Comparison of ENCODE assay signal across 14 cellular contexts in the genomic region with DNA sequence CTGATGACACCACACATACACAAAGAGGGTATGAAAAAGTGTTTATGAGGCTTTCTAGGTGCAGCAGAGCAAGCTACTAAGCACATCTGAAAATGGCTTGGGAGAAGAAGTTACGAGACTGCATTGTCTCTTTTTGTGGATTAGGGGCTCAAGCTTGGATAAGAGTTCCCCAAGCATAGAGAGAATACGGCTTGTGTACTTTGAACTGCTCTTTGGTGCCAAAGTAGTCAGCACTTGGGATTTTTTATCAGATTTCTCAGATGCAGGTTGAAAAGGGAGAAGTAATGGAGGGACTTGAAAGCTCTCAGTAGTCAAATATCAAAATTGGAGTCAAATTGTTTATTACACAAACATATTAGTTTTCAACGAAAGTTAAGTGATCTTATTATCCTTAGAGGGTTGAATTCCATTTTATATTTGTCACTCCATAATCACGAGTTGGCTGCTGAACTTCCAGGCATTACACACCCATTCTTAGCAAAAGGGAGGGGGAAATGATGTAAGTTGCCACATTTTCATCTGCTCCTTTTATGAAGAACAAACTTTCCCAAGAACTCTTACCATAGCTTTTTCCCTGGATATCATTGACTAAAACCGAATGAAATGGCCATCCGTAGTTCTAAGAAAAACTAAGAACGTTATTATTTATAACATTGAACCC.
"Had no signal": no experiment of that assay in that cellular context is flagged by ENCODE, and none has a peak within 500 bp of the region (broad histone marks: within the 10 kb centered on the region; RNA-seq: fewer than 3 reads in every experiment).

No MANE protein-coding gene starts in this region.

- H3K36me3 Mint-ChIP-seq: stimulated activated effector memory CD8-positive, alpha-beta T cell treated with anti-CD3 and anti-CD28 coated beads, Interleukin-12 subunit alpha, Interleukin-12 subunit beta, amount 100 ng/mL, for 72 hours had no signal

- H3K27ac Mint-ChIP-seq: activated naive CD4-positive, alpha-beta T cell treated with anti-CD3 and anti-CD28 coated beads, Interleukin-2, amount 50 U/mL, for 72 hours; stimulated activated effector memory CD8-positive, alpha-beta T cell treated with anti-CD3 and anti-CD28 coated beads, Interleukin-12 subunit alpha, Interleukin-12 subunit beta, amount 100 ng/mL, for 72 hours; T-helper 2 cell treated with Interferon-gamma antibody and Interleukin-4, amounts not matched to agents 5 μg/mL and 100 μg/mL, for 36 hours had no signal

- H3K79me2 ChIP-seq: parathyroid adenoma had no signal

- H3K4me3 Mint-ChIP-seq: stimulated activated effector memory CD8-positive, alpha-beta T cell treated with anti-CD3 and anti-CD28 coated beads, Interleukin-12 subunit alpha, Interleukin-12 subunit beta, amount 100 ng/mL, for 72 hours; T-helper 2 cell treated with Interferon-gamma antibody and Interleukin-4, amounts not matched to agents 5 μg/mL and 100 μg/mL, for 36 hours had no signal

- ATAC-seq: activated naive CD4-positive, alpha-beta T cell treated with anti-CD3 and anti-CD28 coated beads, Interleukin-2, amount 50 U/mL, for 72 hours; stimulated activated effector memory CD8-positive, alpha-beta T cell treated with anti-CD3 and anti-CD28 coated beads, Interleukin-12 subunit alpha, Interleukin-12 subunit beta, amount 100 ng/mL, for 72 hours had no signal

- H3K4me3 ChIP-seq: tibial nerve had no signal

- H3K4me1 ChIP-seq: parathyroid adenoma, tibial nerve had no signal

- H3K9ac ChIP-seq: parathyroid adenoma had no signal

- H3K27me3 ChIP-seq: brain microvascular endothelial cell, tibial nerve had no signal

- DNase-seq: activated CD4-positive, alpha-beta T cell treated with anti-CD3 and anti-CD28 coated beads, Interleukin-2, amount 50 U/mL, for 1 hour; activated effector memory CD4-positive, alpha-beta T cell treated with anti-CD3 and anti-CD28 coated beads, Interleukin-2, amount 50 U/mL, for 16 hours; activated T-cell treated with anti-CD3 and anti-CD28 coated beads for 4 hours; brain microvascular endothelial cell; glutamatergic neuron; midbrain; retina; small intestine; SW 1271 had no signal

- H2AFZ ChIP-seq: parathyroid adenoma had no signal

- H3K4me1 Mint-ChIP-seq: stimulated activated effector memory CD8-positive, alpha-beta T cell treated with anti-CD3 and anti-CD28 coated beads, Interleukin-12 subunit alpha, Interleukin-12 subunit beta, amount 100 ng/mL, for 72 hours had no signal

- H3K36me3 ChIP-seq: brain microvascular endothelial cell, tibial nerve had no signal

- H3K27ac ChIP-seq: brain microvascular endothelial cell, parathyroid adenoma, tibial nerve had no signal
